ENCODE assay signal across 1 cellular context in the genomic region with DNA sequence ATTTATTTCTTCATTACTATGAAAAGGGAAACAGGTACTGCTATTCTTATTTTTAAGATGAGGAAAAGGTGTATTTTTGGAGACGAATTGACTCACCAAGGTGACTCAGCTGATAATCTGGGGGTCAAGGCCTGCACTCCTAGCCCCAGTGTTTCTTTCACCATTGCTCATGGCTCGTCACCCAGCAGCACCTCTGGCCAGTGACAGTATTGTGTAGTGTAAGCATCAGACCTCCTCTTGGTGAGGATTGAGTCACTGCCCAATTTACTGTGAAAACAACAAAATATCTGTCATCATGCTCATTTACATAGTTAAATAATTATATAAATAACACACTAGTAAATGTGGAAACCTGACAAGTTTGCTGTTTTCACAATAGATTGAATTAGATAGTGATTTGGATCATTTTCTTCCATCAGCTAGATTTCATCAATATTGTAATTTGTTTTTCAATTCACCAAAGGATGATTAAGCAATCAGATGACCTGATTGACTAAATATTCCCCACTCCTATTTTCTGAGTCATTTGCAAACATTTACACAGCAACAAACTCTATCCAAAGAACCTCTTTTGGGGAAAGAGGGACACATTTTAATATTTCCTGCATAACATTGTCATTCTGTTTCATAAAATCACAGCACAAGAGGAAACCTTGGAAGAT.
TF ChIP-seq lines count a peak whose summit lies in the region.

No MANE protein-coding gene starts in this region.

TF ChIP-seq in A549, 52 proteins besides CTCF, POLR2A, EP300 and RAD21 (continued from another document):
- TF ChIP-seq JUN (IDR thresholded peaks at IDR 0.05): peak in 1 of 2 experiments; percentile 14; a peak in 1 of 5 replicates
- TF ChIP-seq, protein P1, sequence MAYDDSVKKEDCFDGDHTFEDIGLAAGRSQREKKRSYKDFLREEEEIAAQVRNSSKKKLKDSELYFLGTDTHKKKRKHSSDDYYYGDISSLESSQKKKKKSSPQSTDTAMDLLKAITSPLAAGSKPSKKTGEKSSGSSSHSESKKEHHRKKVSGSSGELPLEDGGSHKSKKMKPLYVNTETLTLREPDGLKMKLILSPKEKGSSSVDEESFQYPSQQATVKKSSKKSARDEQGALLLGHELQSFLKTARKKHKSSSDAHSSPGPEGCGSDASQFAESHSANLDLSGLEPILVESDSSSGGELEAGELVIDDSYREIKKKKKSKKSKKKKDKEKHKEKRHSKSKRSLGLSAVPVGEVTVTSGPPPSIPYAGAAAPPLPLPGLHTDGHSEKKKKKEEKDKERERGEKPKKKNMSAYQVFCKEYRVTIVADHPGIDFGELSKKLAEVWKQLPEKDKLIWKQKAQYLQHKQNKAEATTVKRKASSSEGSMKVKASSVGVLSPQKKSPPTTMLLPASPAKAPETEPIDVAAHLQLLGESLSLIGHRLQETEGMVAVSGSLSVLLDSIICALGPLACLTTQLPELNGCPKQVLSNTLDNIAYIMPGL (CRISPR knock-in tag; IDR thresholded peaks at IDR 0.05; ENCODE audit: borderline replicate concordance): no peak
- TF ChIP-seq KDM5A (IDR thresholded peaks at IDR 0.05): no peak
- no peak for TF ChIP-seq CHD4 (IDR thresholded peaks at IDR 0.05; ENCODE audit: borderline replicate concordance)
- no peak for TF ChIP-seq CBX8 (IDR thresholded peaks at IDR 0.05)
- TF ChIP-seq, protein P2, sequence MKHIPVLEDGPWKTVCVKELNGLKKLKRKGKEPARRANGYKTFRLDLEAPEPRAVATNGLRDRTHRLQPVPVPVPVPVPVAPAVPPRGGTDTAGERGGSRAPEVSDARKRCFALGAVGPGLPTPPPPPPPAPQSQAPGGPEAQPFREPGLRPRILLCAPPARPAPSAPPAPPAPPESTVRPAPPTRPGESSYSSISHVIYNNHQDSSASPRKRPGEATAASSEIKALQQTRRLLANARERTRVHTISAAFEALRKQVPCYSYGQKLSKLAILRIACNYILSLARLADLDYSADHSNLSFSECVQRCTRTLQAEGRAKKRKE (CRISPR knock-in tag; IDR thresholded peaks at IDR 0.05; ENCODE audit: low read depth): no peak
- peak; percentile 22; the same call in 1 of the 2 replicates for TF ChIP-seq GATA3 (IDR thresholded peaks at IDR 0.05; ENCODE audit: borderline replicate concordance)
- no peak for TF ChIP-seq ESRRA (IDR thresholded peaks at IDR 0.05; ENCODE audit: borderline replicate concordance, low read length)
- TF ChIP-seq HOXB13 (CRISPR knock-in tag; IDR thresholded peaks at IDR 0.05; ENCODE audit: low read depth): no peak
- no peak for TF ChIP-seq HEYL (CRISPR knock-in tag; IDR thresholded peaks at IDR 0.05)
